20 cellular contexts compared by ENCODE assay signal in the genomic region with DNA sequence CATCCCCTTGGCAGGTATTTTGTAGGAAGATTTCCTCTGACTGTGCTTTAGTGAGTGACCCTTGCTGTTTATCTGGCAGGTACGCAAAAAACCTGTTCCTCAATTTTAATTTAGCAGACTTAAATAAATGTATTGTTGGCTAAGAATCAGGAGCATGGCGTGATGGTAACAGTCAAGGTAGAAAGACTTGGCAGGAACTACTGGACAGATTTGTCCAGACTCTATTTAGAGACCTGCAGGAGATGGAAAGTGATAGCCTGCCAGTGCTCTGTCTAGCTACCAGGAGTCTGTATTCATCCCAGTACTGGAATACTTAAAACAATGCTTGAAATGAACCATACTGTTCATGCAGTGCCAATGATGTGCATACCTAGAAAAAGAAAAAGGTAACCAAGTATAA.
DNase-seq lines count a peak whose midpoint lies in the region; ATAC-seq, FAIRE-seq and TF ChIP-seq lines count a peak whose summit lies in the region.
"Had no signal": no experiment of that assay in that cellular context is flagged by ENCODE, and none has a peak within 500 bp of the region (broad histone marks: within the 10 kb centered on the region; RNA-seq: fewer than 3 reads in every experiment).

No MANE protein-coding gene starts in this region.

- no peak overlapping the region for H3K56ac ChIP-seq in mesendoderm (ENCODE audit: low read length)

- no peak overlapping the region for H2BK15ac ChIP-seq in mesendoderm (replicated peaks; ENCODE audit: low read depth)

- H3K27ac ChIP-seq in BLaER1, result peak overlapping the region; percentile 85
- peak overlapping the region; percentile 44 for H3K27ac ChIP-seq in HUES48 (ENCODE audit: low read depth, low read length)
- H3K27ac ChIP-seq in mesendoderm (ENCODE audit: low read depth, low read length), result no peak overlapping the region
- no peak overlapping the region for H3K27ac ChIP-seq in small intestine (ENCODE audit: low read depth in 1 of 2, low read length in 1 of 2)
- no peak overlapping the region for H3K27ac ChIP-seq in psoas muscle
- H3K27ac ChIP-seq: SJCRH30 had no signal

- no peaks in the 10 kb centered on the region for H3K79me1 ChIP-seq in mesendoderm (ENCODE audit: low read length)

- no peaks in the 10 kb centered on the region for H3K79me2 ChIP-seq in mesendoderm (ENCODE audit: control insufficient read depth, insufficient read depth, low read length)

- no peak overlapping the region for H2BK5ac ChIP-seq in mesendoderm (ENCODE audit: low read length)

- H3K4me2 ChIP-seq in BLaER1 (peak overlapping the region; percentile 60), mesendoderm (ENCODE audit: low read length) (no peak overlapping the region)

- no peak overlapping the region for H3K23ac ChIP-seq in mesendoderm (ENCODE audit: low read length)

- H2AK5ac ChIP-seq in mesendoderm (ENCODE audit: low read length), result no peak overlapping the region

- H3K36me3 ChIP-seq in BLaER1 (no peaks in the 10 kb centered on the region), HUES48 (ENCODE audit: control insufficient read depth, insufficient read depth, low read length) (no peaks in the 10 kb centered on the region), mesendoderm (ENCODE audit: control insufficient read depth, insufficient read depth, low read length) (no peaks in the 10 kb centered on the region), small intestine (ENCODE audit: control insufficient read depth in 2 of 2, insufficient read depth in 2 of 2, low read length in 2 of 2) (no peaks in the 10 kb centered on the region), psoas muscle (ENCODE audit: insufficient read depth in 1 of 2, low read depth in 1 of 2) (no peaks in the 10 kb centered on the region)
- H3K36me3 ChIP-seq: SJCRH30 had no signal

- H3K18ac ChIP-seq in mesendoderm (ENCODE audit: low read length), result no peak overlapping the region

- H3K9ac ChIP-seq in BLaER1 (peak overlapping the region; percentile 22; the same call in 1 of the 2 replicates), HUES48 (ENCODE audit: low read depth, low read length) (no peak overlapping the region), mesendoderm (ENCODE audit: low read length) (no peak overlapping the region)

- H3K4ac ChIP-seq in mesendoderm (ENCODE audit: low read depth, low read length), result peak overlapping the region; percentile 16

- DNase-seq in cerebellar cortex (ENCODE audit: low spot score) (peak; percentile 97), mesendoderm (no peak), mesenteric fat pad (ENCODE audit: low spot score) (no peak), small intestine (no peak), psoas muscle (no peak)
- DNase-seq: CD4-positive, CD25-positive, alpha-beta regulatory T cell; DMS79; IMR-90; NCI-H1694 treated with DMSO at 0.1 percent for 48 hours; NCI-H2081 treated with DMSO at 0.1 percent for 48 hours; NCI-H510A; NCI-H82; OCI-M1; SJCRH30 had no signal

- ATAC-seq in HG03439 (IDR thresholded peaks at IDR 0.05; ENCODE audit: unreplicated experiment), result no peak
- no peak for ATAC-seq in psoas muscle

- H2BK120ac ChIP-seq in mesendoderm (ENCODE audit: low read depth, low read length), result no peak overlapping the region

- H3K27me3 ChIP-seq in BLaER1 (no peaks in the 10 kb centered on the region), HUES48 (ENCODE audit: control insufficient read depth, insufficient read depth, low read length) (no peaks in the 10 kb centered on the region), mesendoderm (ENCODE audit: insufficient read depth, low read length, poor library complexity) (no peaks in the 10 kb centered on the region), small intestine (ENCODE audit: control insufficient read depth in 2 of 2, insufficient read depth in 2 of 2, low read length in 2 of 2) (no peaks in the 10 kb centered on the region), psoas muscle (ENCODE audit: insufficient read depth in 3 of 3, low read length in 2 of 3) (no peaks in the 10 kb centered on the region)
- H3K27me3 ChIP-seq: SJCRH30 had no signal

- WGBS in mesendoderm (ENCODE audit: extremely low coverage, insufficient coverage, low lambda C conversion rate), result no CpG with 5 or more reads among the region's 2 CpGs
- 67 to 86% (median 70%) methylated on average over 2 of the region's 2 CpGs for WGBS in small intestine, 3 donors
- WGBS in psoas muscle, 3 donors, result 61 to 84% (median 64%) methylated on average over 2 of the region's 2 CpGs

- intact Hi-C loops in psoas muscle (cut with DNase I), result no loop called here

- H3K4me3 ChIP-seq in BLaER1, result no peak overlapping the region
- no peak overlapping the region for H3K4me3 ChIP-seq in HUES48 (ENCODE audit: low read depth, low read length)
- H3K4me3 ChIP-seq in mesendoderm (ENCODE audit: low read length), result no peak overlapping the region
- no peak overlapping the region for H3K4me3 ChIP-seq in small intestine (ENCODE audit: low read depth in 1 of 2, low read length in 2 of 2)
- no peak overlapping the region for H3K4me3 ChIP-seq in psoas muscle
- H3K4me3 ChIP-seq: SJCRH30 had no signal

- H3K4me1 ChIP-seq in BLaER1 (peaks cover 40% of the 10 kb centered on the region), HUES48 (ENCODE audit: control insufficient read depth, insufficient read depth, low read length) (no peaks in the 10 kb centered on the region), mesendoderm (ENCODE audit: control insufficient read depth, low read depth, low read length) (no peaks in the 10 kb centered on the region), small intestine (ENCODE audit: control insufficient read depth in 2 of 2, insufficient read depth in 1 of 2, low read depth in 1 of 2, low read length in 1 of 2) (no peaks in the 10 kb centered on the region), psoas muscle (no peaks in the 10 kb centered on the region)
- H3K4me1 ChIP-seq: SJCRH30 had no signal

- FAIRE-seq in small intestine (lab: Jason Lieb, UNC), result no peak
- FAIRE-seq: A204.1, H54, RCC 7860 had no signal

- no peak overlapping the region for H4K5ac ChIP-seq in mesendoderm (ENCODE audit: low read length)

- H3K9me3 ChIP-seq in BLaER1 (peaks cover 12% of the 10 kb centered on the region), HUES48 (ENCODE audit: control insufficient read depth, insufficient read depth, low read length) (peaks cover 19% of the 10 kb centered on the region), small intestine (ENCODE audit: control insufficient read depth, low read depth) (no peaks in the 10 kb centered on the region), psoas muscle (peaks cover 12% of the 10 kb centered on the region)
- H3K9me3 ChIP-seq: SJCRH30 had no signal

- H4K20me1 ChIP-seq in BLaER1, result no peaks in the 10 kb centered on the region

- no peak for TF ChIP-seq CTCF in psoas muscle (IDR thresholded peaks at IDR 0.05)

- no peak overlapping the region for H4K8ac ChIP-seq in mesendoderm (ENCODE audit: low read depth, low read length)

Comparison
In these comparisons a context has a peak if more than half of its experiments do, and no peak if none do; other contexts are left out.
1. H3K27ac ChIP-seq: peak in BLaER1 (single experiment) and HUES48 (single experiment); none in mesendoderm (single experiment), small intestine (0 of 2) and psoas muscle (single experiment).